In the genomic region with DNA sequence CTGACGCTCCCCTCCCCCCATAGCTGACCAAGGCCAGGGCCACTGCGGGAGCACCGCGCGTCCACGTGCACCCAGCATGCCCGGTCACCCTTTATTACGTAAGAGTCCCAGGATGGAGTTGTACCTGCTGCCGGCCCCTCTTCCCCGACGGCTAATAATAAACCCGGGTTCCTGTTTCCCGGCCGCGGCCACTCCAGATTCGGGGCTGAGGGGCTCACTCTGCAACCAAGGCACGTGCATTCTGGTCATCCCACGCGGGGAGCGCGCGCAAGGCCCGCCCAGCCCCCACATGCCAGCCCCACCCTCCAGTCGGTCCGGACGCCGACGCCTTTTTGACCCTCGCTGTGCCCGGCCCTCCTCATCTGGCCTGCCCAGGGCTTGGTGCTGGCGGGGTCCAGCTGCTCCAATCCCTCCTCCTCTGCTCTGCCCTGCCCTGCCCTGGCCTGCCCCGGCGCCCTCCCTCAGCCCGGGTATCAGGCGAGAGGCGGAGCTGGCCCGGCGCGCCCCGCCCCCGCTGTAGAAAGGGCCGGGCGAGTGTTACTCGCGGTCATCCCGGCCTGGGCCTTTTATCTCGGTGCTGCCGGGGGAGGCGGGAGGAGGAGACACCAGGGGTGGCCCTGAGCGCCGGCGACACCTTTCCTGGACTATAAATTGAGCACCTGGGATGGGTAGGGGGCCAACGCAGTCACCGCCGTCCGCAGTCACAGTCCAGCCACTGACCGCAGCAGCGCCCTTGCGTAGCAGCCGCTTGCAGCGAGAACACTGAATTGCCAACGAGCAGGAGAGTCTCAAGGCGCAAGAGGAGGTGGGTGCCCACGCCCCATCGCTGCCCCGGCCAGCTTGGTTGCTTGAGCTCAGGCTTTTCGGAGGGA, we compare ENCODE assay signal across 1 cellular context.
TF ChIP-seq lines count a peak whose summit lies in the region.

No MANE protein-coding gene starts in this region.

TF ChIP-seq in K562, 482 proteins besides CTCF, POLR2A, EP300 and RAD21 (continued from another document and continues in another):
- TF ChIP-seq ELK1 (CRISPR knock-in tag; IDR thresholded peaks at IDR 0.05) (no peak), ZNF212 (CRISPR knock-in tag; IDR thresholded peaks at IDR 0.05) (no peak), KHSRP (IDR thresholded peaks at IDR 0.05) (no peak), ZNF76 (CRISPR knock-in tag; IDR thresholded peaks at IDR 0.05; ENCODE audit: borderline replicate concordance) (no peak), TCF3 (CRISPR knock-in tag; IDR thresholded peaks at IDR 0.05) (peak; percentile 26; the same call in 1 of the 2 replicates), BDP1 (IDR thresholded peaks at IDR 0.05; ENCODE audit: insufficient read depth, insufficient read length) (no peak), CBFA2T3 (IDR thresholded peaks at IDR 0.05) (peak; percentile 21; the same call in 1 of the 2 replicates), ZNF764 (CRISPR knock-in tag; IDR thresholded peaks at IDR 0.05; ENCODE audit: low read depth) (no peak), HNRNPH1 (optimal IDR thresholded peaks at IDR 0.05; ENCODE audit: low read depth, low read length) (no peak), GTF2E2 (tag; IDR thresholded peaks at IDR 0.05) (peak; percentile 65; the same call in 1 of the 2 replicates), ELF2 (CRISPR knock-in tag; IDR thresholded peaks at IDR 0.05) (peak; percentile 56; the same call in 1 of the 2 replicates), FUS (optimal IDR thresholded peaks at IDR 0.05; ENCODE audit: low read depth, low read length) (no peak), NR2C1 (IDR thresholded peaks at IDR 0.05) (no peak), NR2C1 (tag; IDR thresholded peaks at IDR 0.05) (no peak; the same call in 1 of the 2 replicates), BRD9 (IDR thresholded peaks at IDR 0.05; ENCODE audit: low read depth, partially characterized antibody) (no peak), PHF8 (IDR thresholded peaks at IDR 0.05; ENCODE audit: borderline replicate concordance, low read length) (peak; percentile 45; the same call in 1 of the 2 replicates), ZNF239 (CRISPR knock-in tag; IDR thresholded peaks at IDR 0.05) (no peak), STAT5A (IDR thresholded peaks at IDR 0.05; ENCODE audit: borderline replicate concordance, low read length) (no peak), WHSC1 (IDR thresholded peaks at IDR 0.05; ENCODE audit: low read length) (no peak), CBFA2T2 (conservative IDR thresholded peaks at IDR 0.05) (no peak), MEIS2 (IDR thresholded peaks at IDR 0.05; ENCODE audit: partially characterized antibody) (peak; percentile 26), ETS2 (tag; IDR thresholded peaks at IDR 0.05; ENCODE audit: borderline replicate concordance, poor library complexity, severe bottlenecking) (no peak), ILF3 (IDR thresholded peaks at IDR 0.05; ENCODE audit: borderline replicate concordance) (no peak), HNRNPUL1 (IDR thresholded peaks at IDR 0.05; ENCODE audit: low read length) (no peak), ZNF592 (IDR thresholded peaks at IDR 0.05) (peak; percentile 90), NFRKB (IDR thresholded peaks at IDR 0.05; ENCODE audit: low read depth) (no peak; the same call in 1 of the 2 replicates), FOXJ3 (CRISPR knock-in tag; IDR thresholded peaks at IDR 0.05) (no peak), SRSF3 (IDR thresholded peaks at IDR 0.05; ENCODE audit: insufficient read depth, low read length) (no peak), CBFB (CRISPR knock-in tag; IDR thresholded peaks at IDR 0.05) (peak; percentile 68; the same call in 1 of the 2 replicates), NFIC (IDR thresholded peaks at IDR 0.05) (peak; percentile 28), SLC30A9 (CRISPR knock-in tag; IDR thresholded peaks at IDR 0.05) (no peak), NFE2 (IDR thresholded peaks at IDR 0.05; ENCODE audit: low read depth) (no peak), TAF1 (IDR thresholded peaks at IDR 0.05; ENCODE audit: control insufficient read depth, extremely low read depth, insufficient read depth, low read length, severe bottlenecking) (peak; percentile 73), PRDM10 (IDR thresholded peaks at IDR 0.05; ENCODE audit: partially characterized antibody) (no peak), TCF15 (CRISPR knock-in tag; IDR thresholded peaks at IDR 0.05) (no peak), GMEB1 (CRISPR knock-in tag; IDR thresholded peaks at IDR 0.05) (no peak), CLOCK (CRISPR knock-in tag; IDR thresholded peaks at IDR 0.05; ENCODE audit: borderline replicate concordance) (no peak), ZNF263 (CRISPR knock-in tag; IDR thresholded peaks at IDR 0.05; ENCODE audit: borderline replicate concordance) (peak; percentile 92), SMAD3 (CRISPR knock-in tag; conservative IDR thresholded peaks at IDR 0.05) (no peak)
- TF ChIP-seq, protein P1, sequence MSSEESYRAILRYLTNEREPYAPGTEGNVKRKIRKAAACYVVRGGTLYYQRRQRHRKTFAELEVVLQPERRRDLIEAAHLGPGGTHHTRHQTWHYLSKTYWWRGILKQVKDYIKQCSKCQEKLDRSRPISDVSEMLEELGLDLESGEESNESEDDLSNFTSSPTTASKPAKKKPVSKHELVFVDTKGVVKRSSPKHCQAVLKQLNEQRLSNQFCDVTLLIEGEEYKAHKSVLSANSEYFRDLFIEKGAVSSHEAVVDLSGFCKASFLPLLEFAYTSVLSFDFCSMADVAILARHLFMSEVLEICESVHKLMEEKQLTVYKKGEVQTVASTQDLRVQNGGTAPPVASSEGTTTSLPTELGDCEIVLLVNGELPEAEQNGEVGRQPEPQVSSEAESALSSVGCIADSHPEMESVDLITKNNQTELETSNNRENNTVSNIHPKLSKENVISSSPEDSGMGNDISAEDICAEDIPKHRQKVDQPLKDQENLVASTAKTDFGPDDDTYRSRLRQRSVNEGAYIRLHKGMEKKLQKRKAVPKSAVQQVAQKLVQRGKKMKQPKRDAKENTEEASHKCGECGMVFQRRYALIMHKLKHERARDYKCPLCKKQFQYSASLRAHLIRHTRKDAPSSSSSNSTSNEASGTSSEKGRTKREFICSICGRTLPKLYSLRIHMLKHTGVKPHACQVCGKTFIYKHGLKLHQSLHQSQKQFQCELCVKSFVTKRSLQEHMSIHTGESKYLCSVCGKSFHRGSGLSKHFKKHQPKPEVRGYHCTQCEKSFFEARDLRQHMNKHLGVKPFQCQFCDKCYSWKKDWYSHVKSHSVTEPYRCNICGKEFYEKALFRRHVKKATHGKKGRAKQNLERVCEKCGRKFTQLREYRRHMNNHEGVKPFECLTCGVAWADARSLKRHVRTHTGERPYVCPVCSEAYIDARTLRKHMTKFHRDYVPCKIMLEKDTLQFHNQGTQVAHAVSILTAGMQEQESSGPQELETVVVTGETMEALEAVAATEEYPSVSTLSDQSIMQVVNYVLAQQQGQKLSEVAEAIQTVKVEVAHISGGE (CRISPR knock-in tag; IDR thresholded peaks at IDR 0.05), result peak in 2 of 3 experiments; percentile 66 to 88; a peak in 4 of 6 replicates
- TF ChIP-seq, protein P2, sequence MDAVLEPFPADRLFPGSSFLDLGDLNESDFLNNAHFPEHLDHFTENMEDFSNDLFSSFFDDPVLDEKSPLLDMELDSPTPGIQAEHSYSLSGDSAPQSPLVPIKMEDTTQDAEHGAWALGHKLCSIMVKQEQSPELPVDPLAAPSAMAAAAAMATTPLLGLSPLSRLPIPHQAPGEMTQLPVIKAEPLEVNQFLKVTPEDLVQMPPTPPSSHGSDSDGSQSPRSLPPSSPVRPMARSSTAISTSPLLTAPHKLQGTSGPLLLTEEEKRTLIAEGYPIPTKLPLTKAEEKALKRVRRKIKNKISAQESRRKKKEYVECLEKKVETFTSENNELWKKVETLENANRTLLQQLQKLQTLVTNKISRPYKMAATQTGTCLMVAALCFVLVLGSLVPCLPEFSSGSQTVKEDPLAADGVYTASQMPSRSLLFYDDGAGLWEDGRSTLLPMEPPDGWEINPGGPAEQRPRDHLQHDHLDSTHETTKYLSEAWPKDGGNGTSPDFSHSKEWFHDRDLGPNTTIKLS (IDR thresholded peaks at IDR 0.05; ENCODE audit: borderline replicate concordance, low read depth), result no peak
